ENCODE assay signal across 11 cellular contexts in the genomic region with DNA sequence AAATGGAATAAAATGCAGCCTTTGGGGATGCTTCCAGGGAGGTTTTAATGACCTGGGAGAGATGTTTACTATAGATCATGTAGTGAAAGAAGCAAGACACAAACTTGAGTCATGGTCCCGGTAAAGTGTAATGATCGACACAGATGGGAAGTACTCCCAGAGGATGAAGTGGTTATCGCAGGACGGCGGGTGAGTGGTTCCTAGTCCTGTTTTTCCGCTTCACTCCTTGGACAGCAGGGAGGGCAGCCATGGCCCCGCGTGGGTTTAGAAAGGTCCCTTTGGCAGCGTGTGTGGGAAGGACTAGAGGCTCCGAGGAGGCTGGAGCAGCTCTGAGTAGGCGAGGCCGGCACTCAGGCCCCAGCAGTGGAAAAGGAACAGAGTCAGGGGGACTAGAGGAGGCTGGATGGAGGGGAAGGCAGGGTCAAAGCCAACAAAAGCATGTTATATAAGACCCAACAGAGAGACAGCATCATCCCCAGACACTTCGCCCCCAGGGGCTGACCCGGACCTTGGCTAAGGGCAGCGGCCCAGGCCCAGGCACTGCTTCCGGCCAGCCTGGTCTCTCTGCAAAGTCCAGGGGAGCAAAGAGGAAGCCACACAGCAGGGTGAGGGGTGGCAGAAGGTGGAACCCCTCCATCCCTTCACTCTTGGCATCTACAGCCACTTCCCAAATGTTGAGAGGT. TPM values are rescaled to one million over a fixed set of nuclear protein-coding genes. Genes with fewer than 3 reads are reported as not detected.
DNase-seq lines count a peak whose midpoint lies in the region; ATAC-seq and TF ChIP-seq lines count a peak whose summit lies in the region.
"Had no signal": no experiment of that assay in that cellular context is flagged by ENCODE, and none has a peak within 500 bp of the region (broad histone marks: within the 10 kb centered on the region; RNA-seq: fewer than 3 reads in every experiment).

No MANE protein-coding gene starts in this region.

- H3K9me3 Mint-ChIP-seq in Calu3 (ENCODE audit: low read depth, unreplicated experiment): no peaks in the 10 kb centered on the region
- H3K9me3 Mint-ChIP-seq: activated CD4-positive, alpha-beta T cell treated with anti-CD3 and anti-CD28 coated beads, Interleukin-2, amount 10 ng/mL, durations not matched to agents 7 days and 5 days had no signal

- H3K9ac ChIP-seq in parathyroid adenoma: no peak overlapping the region

- no peaks in the 10 kb centered on the region for H3K36me3 ChIP-seq in parathyroid adenoma (ENCODE audit: control insufficient read depth, insufficient read depth, low read length)

- H3K27ac Mint-ChIP-seq in Calu3 (ENCODE audit: unreplicated experiment): peak overlapping the region; percentile 70
- H3K27ac Mint-ChIP-seq: activated CD4-positive, alpha-beta T cell treated with anti-CD3 and anti-CD28 coated beads, Interleukin-2, amount 10 ng/mL, durations not matched to agents 7 days and 5 days had no signal

- H3K79me2 ChIP-seq in parathyroid adenoma: peaks cover 14% of the 10 kb centered on the region

- intact Hi-C loops in Calu3 (cut with micrococcal nuclease; ENCODE audit: unreplicated experiment): no loop called here

- peaks cover 64% of the 10 kb centered on the region for H3K36me3 Mint-ChIP-seq in Calu3 (ENCODE audit: insufficient read depth, unreplicated experiment)

- peak overlapping the region; percentile 50 for H3K4me3 Mint-ChIP-seq in Calu3 (ENCODE audit: low read depth, unreplicated experiment)
- H3K4me3 Mint-ChIP-seq: activated CD4-positive, alpha-beta T cell treated with anti-CD3 and anti-CD28 coated beads, Interleukin-2, amount 10 ng/mL, durations not matched to agents 7 days and 5 days had no signal

- H2AFZ ChIP-seq in parathyroid adenoma: no peak overlapping the region

- no peaks in the 10 kb centered on the region for H3K9me3 ChIP-seq in parathyroid adenoma (ENCODE audit: control insufficient read depth, low read length)

- no TSS peak for BruUV-seq in Calu3 (replicated peaks; lab: Mats Ljungman, UMichigan)

- H3K4me1 ChIP-seq in parathyroid adenoma: peaks cover 31% of the 10 kb centered on the region

- no peak for ATAC-seq in GM19397 (IDR thresholded peaks at IDR 0.05; ENCODE audit: unreplicated experiment)
- no peak for ATAC-seq in GM18870 (IDR thresholded peaks at IDR 0.05; ENCODE audit: unreplicated experiment)

- no peaks in the 10 kb centered on the region for H3K27me3 Mint-ChIP-seq in Calu3 (ENCODE audit: unreplicated experiment)
- H3K27me3 Mint-ChIP-seq: activated CD4-positive, alpha-beta T cell treated with anti-CD3 and anti-CD28 coated beads, Interleukin-2, amount 10 ng/mL, durations not matched to agents 7 days and 5 days had no signal

- CTCF ChIA-PET in Calu3 (lab: Charles Lee): interaction anchor here (0.7 to 1.2 kb wide), 2 partner anchors 11 to 24 kb away, joined by 3 to 4 read pairs; no protein-coding TSS in a partner anchor

- DNase-seq in Calu3 (peak; percentile 38), SW 1271 (lab: John Stamatoyannopoulos, UW) (peak; percentile 54 to 74), fibroblast of pulmonary artery (ENCODE audit: low read depth) (peak; percentile 76), SKM-1 (lab: John Stamatoyannopoulos, UW; ENCODE audit: unreplicated experiment) (no peak), DMS114 treated with DMSO at 0.1 percent for 48 hours (lab: John Stamatoyannopoulos, UW; ENCODE audit: unreplicated experiment) (no peak)
- DNase-seq: activated CD4-positive, alpha-beta T cell treated with anti-CD3 and anti-CD28 coated beads, Interleukin-2, amount 10 ng/mL, durations not matched to agents 7 days and 5 days; GDM1; NCI-H2081 had no signal

- H3K4me3 ChIP-seq in fibroblast of pulmonary artery (replicated peaks; ENCODE audit: low read depth, low read length) (peak overlapping the region; percentile 21), parathyroid adenoma (ENCODE audit: low read depth, low read length) (no peak overlapping the region)

- H3K4me1 Mint-ChIP-seq in Calu3 (ENCODE audit: low read depth, unreplicated experiment): peaks cover 44% of the 10 kb centered on the region

- TF ChIP-seq CTCF in Calu3 (IDR thresholded peaks at IDR 0.05; ENCODE audit: unreplicated experiment) (no peak), fibroblast of pulmonary artery (IDR thresholded peaks at IDR 0.05; ENCODE audit: low read length, missing control alignments) (peak; percentile 27), parathyroid adenoma (IDR thresholded peaks at IDR 0.05) (no peak)

- H3K27me3 ChIP-seq in parathyroid adenoma (ENCODE audit: control insufficient read depth, insufficient read depth, low read length): no peaks in the 10 kb centered on the region

- peak overlapping the region; percentile 40 for H3K27ac ChIP-seq in parathyroid adenoma

- H3K4me2 ChIP-seq in parathyroid adenoma (ENCODE audit: low read length): no peak overlapping the region

RNA-seq across cellular contexts. Expression of a gene that starts 49.1 kb away (rescaled TPM):
- 5.9 and 7.5 TPM in 2 replicates for total RNA-seq in Calu3 (2022)

Comparison
In these comparisons a context has a peak if more than half of its experiments do, and no peak if none do; other contexts are left out.
1. DNase-seq: peak in Calu3 (single experiment), SW 1271 (2 of 2) and fibroblast of pulmonary artery (single experiment); none in SKM-1 (single experiment) and DMS114 treated with DMSO at 0.1 percent for 48 hours (single experiment).